ENCODE assay signal across 17 cellular contexts in the genomic region with DNA sequence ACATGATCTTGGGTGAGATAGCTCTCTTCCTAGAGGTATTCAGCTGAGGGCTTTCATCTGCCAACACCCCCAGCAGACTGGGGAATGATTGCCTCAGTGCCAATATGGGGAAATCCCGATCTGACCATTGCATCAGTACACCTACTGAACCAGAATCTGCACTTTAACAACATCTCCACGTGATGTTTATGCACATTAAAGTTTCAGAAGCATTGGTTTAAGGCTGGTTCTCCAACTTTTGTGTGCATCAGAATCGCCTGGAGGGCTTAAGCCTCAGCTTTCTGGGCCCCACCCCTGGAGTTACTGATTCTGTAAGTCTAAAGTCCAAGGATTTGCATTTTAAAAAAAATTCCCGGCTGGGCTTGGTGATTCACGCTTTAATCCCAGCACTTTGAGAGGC.
DNase-seq lines count a peak whose midpoint lies in the region; ATAC-seq, FAIRE-seq and TF ChIP-seq lines count a peak whose summit lies in the region.
"Had no signal": no experiment of that assay in that cellular context is flagged by ENCODE, and none has a peak within 500 bp of the region (broad histone marks: within the 10 kb centered on the region; RNA-seq: fewer than 3 reads in every experiment).

No MANE protein-coding gene starts in this region.

- H3K27ac Mint-ChIP-seq in type B pancreatic cell (peak overlapping the region; percentile 59), T-cell (no peak overlapping the region)
- H3K27ac Mint-ChIP-seq: activated CD4-positive, alpha-beta T cell treated with anti-CD3 and anti-CD28 coated beads for 36 hours; activated naive CD4-positive, alpha-beta T cell treated with anti-CD3 and anti-CD28 coated beads for 36 hours; CD4-positive, alpha-beta T cell had no signal

- peaks cover 6% of the 10 kb centered on the region for H3K4me1 Mint-ChIP-seq in type B pancreatic cell (ENCODE audit: unreplicated experiment)
- no peaks in the 10 kb centered on the region for H3K4me1 Mint-ChIP-seq in T-cell
- H3K4me1 Mint-ChIP-seq: activated CD4-positive, alpha-beta T cell treated with anti-CD3 and anti-CD28 coated beads for 36 hours; brain had no signal

- peak overlapping the region; percentile 30 for H3K27ac ChIP-seq in foreskin keratinocyte
- H3K27ac ChIP-seq in esophagus squamous epithelium, result no peak overlapping the region

- TF ChIP-seq POLR2A in esophagus squamous epithelium (IDR thresholded peaks at IDR 0.05), result no peak

- no peak for FAIRE-seq in RCC 7860 (lab: Jason Lieb, UNC)
- FAIRE-seq: GM12891 had no signal

- H3K4me1 ChIP-seq in foreskin keratinocyte (no peaks in the 10 kb centered on the region), esophagus squamous epithelium (peaks cover 0 to 6% (median 0%) of the 10 kb centered on the region in 3 donors)

- CTCF ChIA-PET in T-cell (lab: Charles Lee), result no interaction called here

- H3K4me3 ChIP-seq in esophagus squamous epithelium, result no peak overlapping the region

- intact Hi-C loops in esophagus squamous epithelium (cut with DNase I), result no loop called here

- H3K4me3 Mint-ChIP-seq in type B pancreatic cell, result no peak overlapping the region
- H3K4me3 Mint-ChIP-seq in T-cell, result no peak overlapping the region
- H3K4me3 Mint-ChIP-seq: activated CD4-positive, alpha-beta T cell treated with anti-CD3 and anti-CD28 coated beads for 36 hours; activated naive CD4-positive, alpha-beta T cell treated with anti-CD3 and anti-CD28 coated beads for 36 hours; brain; CD4-positive, alpha-beta T cell had no signal

- H3K9me3 Mint-ChIP-seq in type B pancreatic cell (no peaks in the 10 kb centered on the region), T-cell (no peaks in the 10 kb centered on the region)
- H3K9me3 Mint-ChIP-seq: activated naive CD4-positive, alpha-beta T cell treated with anti-CD3 and anti-CD28 coated beads for 36 hours; CD4-positive, alpha-beta T cell had no signal

- no peaks in the 10 kb centered on the region for H3K36me3 ChIP-seq in esophagus squamous epithelium

- TF ChIP-seq CTCF in foreskin keratinocyte (conservative IDR thresholded peaks at IDR 0.05) (no peak), type B pancreatic cell (conservative IDR thresholded peaks at IDR 0.05) (no peak), esophagus squamous epithelium (IDR thresholded peaks at IDR 0.05) (no peak)

- H3K27me3 Mint-ChIP-seq in type B pancreatic cell (no peaks in the 10 kb centered on the region), T-cell (peaks cover 0 to 2% of the 10 kb centered on the region in 2 donors)
- H3K27me3 Mint-ChIP-seq: activated CD4-positive, alpha-beta T cell treated with anti-CD3 and anti-CD28 coated beads for 36 hours; brain; CD4-positive, alpha-beta T cell had no signal

- POLR2A ChIA-PET in T-cell (lab: Charles Lee), result no interaction called here

- H3K36me3 Mint-ChIP-seq in type B pancreatic cell (no peaks in the 10 kb centered on the region), T-cell (no peaks in the 10 kb centered on the region)
- H3K36me3 Mint-ChIP-seq: brain had no signal

- 38 to 50% methylated on average over 5 of the region's 5 CpGs for WGBS in esophagus squamous epithelium, 2 donors

- H3K27me3 ChIP-seq in foreskin keratinocyte (no peaks in the 10 kb centered on the region), esophagus squamous epithelium (peaks cover 0 to 10% (median 0%) of the 10 kb centered on the region in 4 donors)

- peak; percentile 57 for DNase-seq in SIG-M5 treated with dmso at 0.1 percent for 504 hours (lab: John Stamatoyannopoulos, UW; ENCODE audit: unreplicated experiment)
- DNase-seq in SIG-M5 (lab: John Stamatoyannopoulos, UW), result no peak
- peak; percentile 16 for DNase-seq in RCC 7860 (ENCODE audit: low spot score)
- peak; percentile 42 to 76 for DNase-seq in foreskin keratinocyte
- no peak for DNase-seq in type B pancreatic cell (ENCODE audit: extremely low spot score, unreplicated experiment)
- DNase-seq in esophagus squamous epithelium (lab: John Stamatoyannopoulos, UW), result no peak
- DNase-seq in activated CD4-positive, alpha-beta T cell treated with anti-CD3 and anti-CD28 coated beads, Interleukin-2, amount 50 U/mL, for 1 hour, result no peak
- DNase-seq in T-cell, result no peak
- DNase-seq: activated CD4-positive, alpha-beta T cell treated with anti-CD3 and anti-CD28 coated beads for 36 hours; activated CD8-positive, alpha-beta memory T cell treated with anti-CD3 and anti-CD28 coated beads, Interleukin-2, amount 50 U/mL, for 48 hours; activated naive CD4-positive, alpha-beta T cell treated with anti-CD3 and anti-CD28 coated beads for 36 hours; CD4-positive, alpha-beta T cell; effector CD4-positive, alpha-beta T cell; stimulated activated naive CD4-positive, alpha-beta T cell had no signal

- ATAC-seq in foreskin keratinocyte (peak; percentile 81), T-cell (replicated peaks in 1 of 4) (no peak)
- ATAC-seq: activated CD4-positive, alpha-beta T cell treated with anti-CD3 and anti-CD28 coated beads for 36 hours; HCT116 had no signal

- no peaks in the 10 kb centered on the region for H3K9me3 ChIP-seq in esophagus squamous epithelium

Comparison
In these comparisons a context has a peak if more than half of its experiments do, and no peak if none do; other contexts are left out.
1. DNase-seq: peak in SIG-M5 treated with dmso at 0.1 percent for 504 hours (single experiment), RCC 7860 (single experiment) and foreskin keratinocyte (2 of 2); none in SIG-M5 (single experiment), type B pancreatic cell (single experiment), esophagus squamous epithelium (single experiment), activated CD4-positive, alpha-beta T cell treated with anti-CD3 and anti-CD28 coated beads, Interleukin-2, amount 50 U/mL, for 1 hour (single experiment) and T-cell (0 of 34).